In genomic region chr16:30925646-30926332, GRCh38 we compare ENCODE assay signal across 1 cellular context.
TF ChIP-seq lines count a peak whose summit lies in the region.

No MANE protein-coding gene starts in this region.

TF ChIP-seq in A549, 52 proteins besides CTCF, POLR2A, EP300 and RAD21:
- no peak for TF ChIP-seq PBX3 (IDR thresholded peaks at IDR 0.05)
- TF ChIP-seq RNF2 (IDR thresholded peaks at IDR 0.05; ENCODE audit: borderline replicate concordance, low read depth) = no peak
- no peak for TF ChIP-seq TFCP2L1 (CRISPR knock-in tag; IDR thresholded peaks at IDR 0.05)
- no peak for TF ChIP-seq CHD2 (IDR thresholded peaks at IDR 0.05; ENCODE audit: low read length, partially characterized antibody)
- TF ChIP-seq ZC3H11A (IDR thresholded peaks at IDR 0.05) = no peak
- TF ChIP-seq BHLHE40 (IDR thresholded peaks at IDR 0.05; ENCODE audit: low read depth, low read length) = no peak
- no peak for TF ChIP-seq EHMT2 (IDR thresholded peaks at IDR 0.05; ENCODE audit: low read depth)
- TF ChIP-seq CHD4 (IDR thresholded peaks at IDR 0.05; ENCODE audit: borderline replicate concordance) = no peak
- TF ChIP-seq RFX5 (IDR thresholded peaks at IDR 0.05) = no peak
